16 cellular contexts compared by ENCODE assay signal in the genomic region with DNA sequence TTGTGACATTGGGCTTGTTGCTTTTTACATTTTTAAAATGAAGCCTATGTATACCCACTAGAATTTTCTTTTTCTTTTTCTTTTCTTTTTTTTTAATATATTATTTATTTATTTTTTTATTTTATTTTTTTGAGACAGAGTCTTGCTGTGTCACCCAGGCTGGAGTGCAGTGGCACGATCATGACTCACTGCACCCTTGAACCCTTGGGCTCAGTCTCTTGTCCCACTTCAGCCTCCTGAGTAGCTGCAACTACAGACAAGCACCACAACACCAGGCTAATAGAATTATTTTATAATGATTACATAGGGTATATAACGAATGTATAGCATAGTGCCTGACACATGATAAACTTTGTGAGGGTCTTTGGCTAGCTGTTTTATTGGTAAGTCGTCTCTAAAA.
DNase-seq lines count a peak whose midpoint lies in the region; ATAC-seq and TF ChIP-seq lines count a peak whose summit lies in the region.
"Had no signal": no experiment of that assay in that cellular context is flagged by ENCODE, and none has a peak within 500 bp of the region (broad histone marks: within the 10 kb centered on the region; RNA-seq: fewer than 3 reads in every experiment).

No MANE protein-coding gene starts in this region.

- H3K9me2 ChIP-seq in GM23338 (ENCODE audit: insufficient read depth) = no peaks in the 10 kb centered on the region
- H3K9me2 ChIP-seq in PC-9 (ENCODE audit: insufficient read depth) = no peaks in the 10 kb centered on the region

- no TSS peak for BruUV-seq in PC-9 (replicated peaks; lab: Mats Ljungman, UMichigan)

- H3K27me3 Mint-ChIP-seq in CD4-positive, CD25-positive, alpha-beta regulatory T cell = no peaks in the 10 kb centered on the region
- peaks cover 2% of the 10 kb centered on the region for H3K27me3 Mint-ChIP-seq in GM23338 (ENCODE audit: insufficient read depth, low read depth, poor library complexity)
- no peaks in the 10 kb centered on the region for H3K27me3 Mint-ChIP-seq in activated CD4-positive, alpha-beta memory T cell treated with anti-CD3 and anti-CD28 coated beads for 36 hours
- no peaks in the 10 kb centered on the region for H3K27me3 Mint-ChIP-seq in activated T-helper 17 cell treated with anti-CD3 and anti-CD28 coated beads, Interleukin-2, amount 50 U/mL, for 72 hours

- H3K27ac ChIP-seq in CD4-positive, CD25-positive, alpha-beta regulatory T cell (ENCODE audit: insufficient read depth, low read length, poor library complexity, severe bottlenecking) = no peak overlapping the region
- 0 out of 2 replicates have a peak overlapping the region, but pooled peaks have one; percentile 6 for H3K27ac ChIP-seq in GM23338 (ENCODE audit: low read depth)
- no peak overlapping the region for H3K27ac ChIP-seq in left lung
- H3K27ac ChIP-seq in PC-9 = no peak overlapping the region
- H3K27ac ChIP-seq: A549, C4-2B had no signal

- DNase-seq in CD4-positive, CD25-positive, alpha-beta regulatory T cell = no peak
- DNase-seq in GM23338 (ENCODE audit: low spot score) (no peak), left lung (no peak), NCI-H526 (lab: John Stamatoyannopoulos, UW) (no peak), PC-9 (no peak)
- DNase-seq in activated CD4-positive, alpha-beta memory T cell treated with anti-CD3 and anti-CD28 coated beads for 36 hours = no peak
- DNase-seq: BE2C; CD8-positive, alpha-beta T cell; COR-L47; DMS153; DMS79 treated with DMSO at 0.1 percent for 48 hours; EL; HCEC 1CT had no signal

- H3K4me3 ChIP-seq in CD4-positive, CD25-positive, alpha-beta regulatory T cell (ENCODE audit: low read depth, low read length) = peak overlapping the region; percentile 49
- H3K4me3 ChIP-seq in GM23338 = no peak overlapping the region
- H3K4me3 ChIP-seq in left lung = no peak overlapping the region
- no peak overlapping the region for H3K4me3 ChIP-seq in PC-9
- H3K4me3 ChIP-seq: A549 had no signal

- peaks cover 8 to 38% (median 32%) of the 10 kb centered on the region in 4 donors for H3K4me1 Mint-ChIP-seq in CD4-positive, CD25-positive, alpha-beta regulatory T cell
- peaks cover 12% of the 10 kb centered on the region for H3K4me1 Mint-ChIP-seq in GM23338
- H3K4me1 Mint-ChIP-seq in activated CD4-positive, alpha-beta memory T cell treated with anti-CD3 and anti-CD28 coated beads for 36 hours (ENCODE audit: low read depth) = peaks cover 40% of the 10 kb centered on the region
- peaks cover 24% of the 10 kb centered on the region for H3K4me1 Mint-ChIP-seq in activated T-helper 17 cell treated with anti-CD3 and anti-CD28 coated beads, Interleukin-2, amount 50 U/mL, for 72 hours

- no peak for ATAC-seq in CD4-positive, CD25-positive, alpha-beta regulatory T cell (ENCODE audit: low read depth in 2 of 2)
- ATAC-seq in GM23338 = no peak
- ATAC-seq in left lung = peak; percentile 78
- no peak for ATAC-seq in activated T-helper 17 cell treated with anti-CD3 and anti-CD28 coated beads, Interleukin-2, amount 50 U/mL, for 72 hours (replicated peaks)
- ATAC-seq: A549; CD8-positive, alpha-beta T cell had no signal

- peaks cover 34% of the 10 kb centered on the region for H3K36me3 Mint-ChIP-seq in CD4-positive, CD25-positive, alpha-beta regulatory T cell
- peaks cover 37% of the 10 kb centered on the region for H3K36me3 Mint-ChIP-seq in GM23338 (ENCODE audit: low read depth)
- peaks cover 36% of the 10 kb centered on the region for H3K36me3 Mint-ChIP-seq in activated CD4-positive, alpha-beta memory T cell treated with anti-CD3 and anti-CD28 coated beads for 36 hours
- H3K36me3 Mint-ChIP-seq in activated T-helper 17 cell treated with anti-CD3 and anti-CD28 coated beads, Interleukin-2, amount 50 U/mL, for 72 hours (ENCODE audit: low read depth) = peaks cover 92% of the 10 kb centered on the region

- H4K20me1 ChIP-seq in GM23338 (replicated peaks; ENCODE audit: insufficient read depth) = peaks cover 35% of the 10 kb centered on the region
- no peaks in the 10 kb centered on the region for H4K20me1 ChIP-seq in PC-9 (ENCODE audit: insufficient read depth)

- POLR2A ChIA-PET in activated CD4-positive, alpha-beta memory T cell treated with anti-CD3 and anti-CD28 coated beads for 36 hours (lab: Charles Lee) = no interaction called here
- POLR2A ChIA-PET in PC-9 (lab: Charles Lee; ENCODE audit: unreplicated experiment) = interaction anchor here (0.6 kb wide), 1 partner anchor 19 kb away, joined by 7 read pairs; no protein-coding TSS in a partner anchor

- peaks cover 14% of the 10 kb centered on the region for H3K36me3 ChIP-seq in CD4-positive, CD25-positive, alpha-beta regulatory T cell (ENCODE audit: control insufficient read depth, insufficient read depth, low read length)
- H3K36me3 ChIP-seq in GM23338 (ENCODE audit: insufficient read depth) (peaks cover 16% of the 10 kb centered on the region; the same call in 1 of the 2 replicates), left lung (peaks cover 0 to 37% of the 10 kb centered on the region in 2 donors), PC-9 (ENCODE audit: low read depth) (no peaks in the 10 kb centered on the region)

- H3K27me3 ChIP-seq in CD4-positive, CD25-positive, alpha-beta regulatory T cell (ENCODE audit: control insufficient read depth, insufficient read depth, low read length) = no peaks in the 10 kb centered on the region
- H3K27me3 ChIP-seq in GM23338 (ENCODE audit: insufficient read depth) (no peaks in the 10 kb centered on the region), left lung (no peaks in the 10 kb centered on the region), PC-9 (ENCODE audit: insufficient read depth, low read depth) (no peaks in the 10 kb centered on the region)
- H3K27me3 ChIP-seq: BE2C had no signal

- TF ChIP-seq CTCF in GM23338 (conservative IDR thresholded peaks at IDR 0.05; ENCODE audit: low read depth in 2 of 2) = no peak
- no peak for TF ChIP-seq CTCF in left lung (IDR thresholded peaks at IDR 0.05)
- no peak for TF ChIP-seq CTCF in PC-9 (conservative IDR thresholded peaks at IDR 0.05)

- H3K4me3 Mint-ChIP-seq in CD4-positive, CD25-positive, alpha-beta regulatory T cell = no peak overlapping the region
- H3K4me3 Mint-ChIP-seq in GM23338 = no peak overlapping the region
- no peak overlapping the region for H3K4me3 Mint-ChIP-seq in activated CD4-positive, alpha-beta memory T cell treated with anti-CD3 and anti-CD28 coated beads for 36 hours
- H3K4me3 Mint-ChIP-seq in activated T-helper 17 cell treated with anti-CD3 and anti-CD28 coated beads, Interleukin-2, amount 50 U/mL, for 72 hours = no peak overlapping the region
- H3K4me3 Mint-ChIP-seq: CD8-positive, alpha-beta T cell had no signal

- H3F3A ChIP-seq in GM23338 (replicated peaks; ENCODE audit: low read depth) = 0 out of 2 replicates have a peak, but pooled peaks cover 4% of the 10 kb centered on the region
- H3F3A ChIP-seq in PC-9 (ENCODE audit: insufficient read depth, low read depth) = no peaks in the 10 kb centered on the region

- H2AFZ ChIP-seq in GM23338 (no peak overlapping the region), PC-9 (no peak overlapping the region)

- H3K4me2 ChIP-seq in GM23338 (no peak overlapping the region), PC-9 (no peak overlapping the region)
- H3K4me2 ChIP-seq: A549 had no signal

- H3K79me2 ChIP-seq in GM23338 (replicated peaks; ENCODE audit: insufficient read depth) = peaks cover 97% of the 10 kb centered on the region
- peaks cover 8% of the 10 kb centered on the region for H3K79me2 ChIP-seq in PC-9 (ENCODE audit: low read depth)

- H3K27ac Mint-ChIP-seq in CD4-positive, CD25-positive, alpha-beta regulatory T cell = peak overlapping the region in 1 of 3 donors; percentile 74
- peak overlapping the region; percentile 90 for H3K27ac Mint-ChIP-seq in GM23338
- peak overlapping the region; percentile 24 for H3K27ac Mint-ChIP-seq in activated CD4-positive, alpha-beta memory T cell treated with anti-CD3 and anti-CD28 coated beads for 36 hours
- H3K27ac Mint-ChIP-seq in activated T-helper 17 cell treated with anti-CD3 and anti-CD28 coated beads, Interleukin-2, amount 50 U/mL, for 72 hours = no peak overlapping the region
- H3K27ac Mint-ChIP-seq: CD8-positive, alpha-beta T cell had no signal

- intact Hi-C loops in activated CD4-positive, alpha-beta memory T cell treated with anti-CD3 and anti-CD28 coated beads for 36 hours (cut with micrococcal nuclease) = no loop called here
- intact Hi-C loops in left lung (cut with DNase I) = no loop called here
- intact Hi-C loops in PC-9 (cut with micrococcal nuclease; ENCODE audit: unreplicated experiment) = loop anchor here (5.0 kb wide), 1 partner anchor 43 kb away; no protein-coding TSS in a partner anchor

- CTCF ChIA-PET in activated CD4-positive, alpha-beta memory T cell treated with anti-CD3 and anti-CD28 coated beads for 36 hours (lab: Charles Lee) = interaction anchor here (0.8 to 1.0 kb wide), 3 partner anchors 61 to 398 kb away, joined by 3 to 4 read pairs (median 3); no protein-coding TSS in a partner anchor
- CTCF ChIA-PET in PC-9 (lab: Charles Lee) = interaction anchor here (0.6 kb wide), 1 partner anchor 23 kb away, joined by 6 read pairs; no protein-coding TSS in a partner anchor

- H3K9me3 Mint-ChIP-seq in CD4-positive, CD25-positive, alpha-beta regulatory T cell = peaks cover 0 to 3% (median 0%) of the 10 kb centered on the region in 7 donors
- H3K9me3 Mint-ChIP-seq in GM23338 = no peaks in the 10 kb centered on the region; the same call in 2 of the 3 replicates
- H3K9me3 Mint-ChIP-seq in activated CD4-positive, alpha-beta memory T cell treated with anti-CD3 and anti-CD28 coated beads for 36 hours = no peaks in the 10 kb centered on the region
- no peaks in the 10 kb centered on the region for H3K9me3 Mint-ChIP-seq in activated T-helper 17 cell treated with anti-CD3 and anti-CD28 coated beads, Interleukin-2, amount 50 U/mL, for 72 hours
- H3K9me3 Mint-ChIP-seq: CD8-positive, alpha-beta T cell had no signal

- no peaks in the 10 kb centered on the region for H3K9me3 ChIP-seq in CD4-positive, CD25-positive, alpha-beta regulatory T cell (ENCODE audit: control insufficient read depth in 2 of 2, low read length in 2 of 2)
- H3K9me3 ChIP-seq in left lung (no peaks in the 10 kb centered on the region), PC-9 (ENCODE audit: insufficient read depth, low read depth) (no peaks in the 10 kb centered on the region)
- H3K9me3 ChIP-seq: A549, BE2C had no signal

- H3K4me1 ChIP-seq in CD4-positive, CD25-positive, alpha-beta regulatory T cell (ENCODE audit: control insufficient read depth, insufficient read depth, low read length, poor library complexity, severe bottlenecking) = peaks cover 14% of the 10 kb centered on the region
- H3K4me1 ChIP-seq in GM23338 (ENCODE audit: insufficient read depth) = peaks cover 14% of the 10 kb centered on the region
- H3K4me1 ChIP-seq in left lung = peaks cover 0 to 30% of the 10 kb centered on the region in 2 donors
- H3K4me1 ChIP-seq in PC-9 (replicated peaks; ENCODE audit: insufficient read depth) = no peaks in the 10 kb centered on the region
- H3K4me1 ChIP-seq: BE2C had no signal
